ENCODE assay signal across 8 cellular contexts in genomic region chr2:219178377-219179175, GRCh38. TPM values are rescaled to one million over a fixed set of nuclear protein-coding genes. Genes with fewer than 3 reads are reported as not detected.
DNase-seq lines count a peak whose midpoint lies in the region; ATAC-seq and TF ChIP-seq lines count a peak whose summit lies in the region.

No MANE protein-coding gene starts in this region.

- H3K9me3 Mint-ChIP-seq in central memory CD8-positive, alpha-beta T cell: no peaks in the 10 kb centered on the region

- no peaks in the 10 kb centered on the region for H3K27me3 Mint-ChIP-seq in central memory CD8-positive, alpha-beta T cell

- DNase-seq in T-helper 1 cell: peak in 3 of 5 donors; percentile 33 to 45 (median 43)
- DNase-seq in central memory CD8-positive, alpha-beta T cell (ENCODE audit: low spot score in 2 of 2): peak in 1 of 2 donors; percentile 34
- DNase-seq in left lobe of liver (ENCODE audit: low spot score): peak; percentile 67
- DNase-seq in stimulated activated CD4-positive, alpha-beta T cell treated with anti-CD3 and anti-CD28 coated beads, Interleukin-4, amount 100 ng/mL, for 24 hours: peak; percentile 29
- DNase-seq in KG1 (lab: John Stamatoyannopoulos, UW): no peak

- TF ChIP-seq CTCF in C4-2B (conservative IDR thresholded peaks at IDR 0.05): peak; percentile 39

- H3K36me3 Mint-ChIP-seq in central memory CD8-positive, alpha-beta T cell (ENCODE audit: insufficient read depth): peaks cover 52% of the 10 kb centered on the region

- H3K27ac ChIP-seq in C4-2B: peak overlapping the region; percentile 89

- peak; percentile 20 for ATAC-seq in GM19395 (IDR thresholded peaks at IDR 0.05; ENCODE audit: unreplicated experiment)
- peak; percentile 18 for ATAC-seq in HG03442 (IDR thresholded peaks at IDR 0.05; ENCODE audit: unreplicated experiment)
- ATAC-seq in central memory CD8-positive, alpha-beta T cell (replicated peaks; ENCODE audit: extremely low read depth, poor library complexity, severe bottlenecking): no peak
- ATAC-seq in left lobe of liver: peak; percentile 8

- H3K27ac Mint-ChIP-seq in central memory CD8-positive, alpha-beta T cell (ENCODE audit: low read depth): peak overlapping the region; percentile 99

- H3K4me3 Mint-ChIP-seq in central memory CD8-positive, alpha-beta T cell: peak overlapping the region; percentile 79

- peaks cover 64% of the 10 kb centered on the region for H3K4me1 Mint-ChIP-seq in central memory CD8-positive, alpha-beta T cell

RNA-seq across cellular contexts. Expression of gene RETREG2, which starts 0.5 kb away (rescaled TPM):
- total RNA-seq in left lobe of liver: 54.8 TPM

RNA-seq across cellular contexts. Expression of gene CNPPD1, which starts 1.9 kb away (rescaled TPM):
- 31.2 TPM for total RNA-seq in left lobe of liver

RNA-seq across cellular contexts. Expression of gene SLC23A3, which starts 8.7 kb away (rescaled TPM):
- 2.8 TPM for total RNA-seq in left lobe of liver

RNA-seq across cellular contexts. Expression of gene NHEJ1, which starts 18.0 kb away (rescaled TPM):
- 7.8 TPM for total RNA-seq in left lobe of liver

RNA-seq across cellular contexts. Expression of gene ZFAND2B, which starts 28.0 kb away (rescaled TPM):
- total RNA-seq in left lobe of liver: 28.6 TPM
